1 cellular context compared by ENCODE assay signal in genomic region chr10:8295311-8295710, GRCh38.
TF ChIP-seq lines count a peak whose summit lies in the region.

No MANE protein-coding gene starts in this region.

TF ChIP-seq in H1, 55 proteins besides CTCF, POLR2A, EP300 and RAD21 (continued from another document):
- no peak for TF ChIP-seq E2F6 (IDR thresholded peaks at IDR 0.05)
- TF ChIP-seq FOSL1 (IDR thresholded peaks at IDR 0.05; ENCODE audit: insufficient read depth, low read depth, low read length): no peak
- no peak for TF ChIP-seq JUND (IDR thresholded peaks at IDR 0.05; ENCODE audit: low read length)
- TF ChIP-seq KDM1A (IDR thresholded peaks at IDR 0.05; ENCODE audit: borderline replicate concordance, low read length): no peak
- TF ChIP-seq SRF (IDR thresholded peaks at IDR 0.05; ENCODE audit: low read depth, low read length): no peak
- no peak for TF ChIP-seq RXRA (IDR thresholded peaks at IDR 0.05; ENCODE audit: insufficient read depth, low read depth, low read length)
- TF ChIP-seq GABPA (IDR thresholded peaks at IDR 0.05; ENCODE audit: borderline replicate concordance, insufficient read depth, low read length): no peak
- TF ChIP-seq TBP (IDR thresholded peaks at IDR 0.05; ENCODE audit: low read depth, low read length): no peak
- TF ChIP-seq SP1 (IDR thresholded peaks at IDR 0.05; ENCODE audit: low read depth, low read length): no peak
- no peak for TF ChIP-seq ZNF274 (IDR thresholded peaks at IDR 0.05; ENCODE audit: borderline replicate concordance, extremely low read depth, low read length)
- no peak for TF ChIP-seq RBBP5 (IDR thresholded peaks at IDR 0.05; ENCODE audit: borderline replicate concordance, low read depth, low read length)
- no peak for TF ChIP-seq ATF2 (IDR thresholded peaks at IDR 0.05; ENCODE audit: low read length)
- TF ChIP-seq MAX (IDR thresholded peaks at IDR 0.05): no peak
- TF ChIP-seq CTBP2 (IDR thresholded peaks at IDR 0.05; ENCODE audit: borderline replicate concordance, insufficient read depth, insufficient read length, low read length): no peak
